Comparison of ENCODE assay signal across 19 cellular contexts in genomic region chr4:7330031-7330596, GRCh38.
"Had no signal": no experiment of that assay in that cellular context is flagged by ENCODE, and none has a peak within 500 bp of the region (broad histone marks: within the 10 kb centered on the region; RNA-seq: fewer than 3 reads in every experiment).

No MANE protein-coding gene starts in this region.

- H3K4me3 Mint-ChIP-seq: activated naive CD4-positive, alpha-beta T cell treated with anti-CD3 and anti-CD28 coated beads for 36 hours; activated T-cell treated with anti-CD3 and anti-CD28 coated beads, Interleukin-2, amount 50 U/mL, for 24 hours; dendritic cell treated with granulocyte-macrophage colony-stimulating factor and Interleukin-4, amounts not matched to agents 40 ng/mL and 50 ng/mL, for 4 days; neural crest cell; stimulated activated memory B cell treated with anti-CD40 and anti-IgM and Interleukin-4, amounts not matched to agents 10 μg/mL and 1 μg/mL and 100 μg/mL, for 72 hours had no signal

- H3K9me3 Mint-ChIP-seq: activated naive CD4-positive, alpha-beta T cell treated with anti-CD3 and anti-CD28 coated beads for 36 hours; activated T-cell treated with anti-CD3 and anti-CD28 coated beads, Interleukin-2, amount 50 U/mL, for 24 hours; dendritic cell treated with granulocyte-macrophage colony-stimulating factor and Interleukin-4, amounts not matched to agents 40 ng/mL and 50 ng/mL, for 4 days; neural crest cell; stimulated activated memory B cell treated with anti-CD40 and anti-IgM and Interleukin-4, amounts not matched to agents 10 μg/mL and 1 μg/mL and 100 μg/mL, for 72 hours had no signal

- H3K4me1 Mint-ChIP-seq: stimulated activated memory B cell treated with anti-CD40 and anti-IgM and Interleukin-4, amounts not matched to agents 10 μg/mL and 1 μg/mL and 100 μg/mL, for 72 hours had no signal

- H3K36me3 ChIP-seq: cardiac muscle cell, lower lobe of right lung, upper lobe of left lung had no signal

- H3K27me3 Mint-ChIP-seq: dendritic cell treated with granulocyte-macrophage colony-stimulating factor and Interleukin-4, amounts not matched to agents 40 ng/mL and 50 ng/mL, for 4 days had no signal

- H3K27me3 ChIP-seq: cardiac muscle cell, upper lobe of left lung had no signal

- H3K9me3 ChIP-seq: lower lobe of right lung, mucosa of descending colon, upper lobe of left lung had no signal

- DNase-seq: activated naive CD4-positive, alpha-beta T cell treated with anti-CD3 and anti-CD28 coated beads for 36 hours; activated T-cell treated with anti-CD3 and anti-CD28 coated beads, Interleukin-2, amount 50 U/mL, for 24 hours; amygdala; effector CD4-positive, alpha-beta T cell; erythroblast; foreskin fibroblast; mesendoderm; retina; stimulated activated CD4-positive, alpha-beta T cell treated with anti-CD3 and anti-CD28 coated beads, Interleukin-12 subunit alpha, Interleukin-12 subunit beta, amount 100 ng/mL, for 4 hours; upper lobe of left lung had no signal

- H3K4me1 ChIP-seq: lower lobe of right lung had no signal

- H3K4me3 ChIP-seq: cardiac muscle cell, lower lobe of right lung, mucosa of descending colon, upper lobe of left lung had no signal

- H3K36me3 Mint-ChIP-seq: stimulated activated memory B cell treated with anti-CD40 and anti-IgM and Interleukin-4, amounts not matched to agents 10 μg/mL and 1 μg/mL and 100 μg/mL, for 72 hours had no signal

- H3K27ac ChIP-seq: cardiac muscle cell, lower lobe of right lung, upper lobe of left lung had no signal

- FAIRE-seq: keratinocyte, TTC549 had no signal

- ATAC-seq: lower lobe of right lung; mucosa of descending colon; stimulated activated memory B cell treated with anti-CD40 and anti-IgM and Interleukin-4, amounts not matched to agents 10 μg/mL and 1 μg/mL and 100 μg/mL, for 72 hours had no signal

- H3K27ac Mint-ChIP-seq: activated naive CD4-positive, alpha-beta T cell treated with anti-CD3 and anti-CD28 coated beads for 36 hours; activated T-cell treated with anti-CD3 and anti-CD28 coated beads, Interleukin-2, amount 50 U/mL, for 24 hours; dendritic cell treated with granulocyte-macrophage colony-stimulating factor and Interleukin-4, amounts not matched to agents 40 ng/mL and 50 ng/mL, for 4 days; progenitor cell of endocrine pancreas; stimulated activated memory B cell treated with anti-CD40 and anti-IgM and Interleukin-4, amounts not matched to agents 10 μg/mL and 1 μg/mL and 100 μg/mL, for 72 hours had no signal
